Comparison of ENCODE assay signal across 11 cellular contexts in the genomic region with DNA sequence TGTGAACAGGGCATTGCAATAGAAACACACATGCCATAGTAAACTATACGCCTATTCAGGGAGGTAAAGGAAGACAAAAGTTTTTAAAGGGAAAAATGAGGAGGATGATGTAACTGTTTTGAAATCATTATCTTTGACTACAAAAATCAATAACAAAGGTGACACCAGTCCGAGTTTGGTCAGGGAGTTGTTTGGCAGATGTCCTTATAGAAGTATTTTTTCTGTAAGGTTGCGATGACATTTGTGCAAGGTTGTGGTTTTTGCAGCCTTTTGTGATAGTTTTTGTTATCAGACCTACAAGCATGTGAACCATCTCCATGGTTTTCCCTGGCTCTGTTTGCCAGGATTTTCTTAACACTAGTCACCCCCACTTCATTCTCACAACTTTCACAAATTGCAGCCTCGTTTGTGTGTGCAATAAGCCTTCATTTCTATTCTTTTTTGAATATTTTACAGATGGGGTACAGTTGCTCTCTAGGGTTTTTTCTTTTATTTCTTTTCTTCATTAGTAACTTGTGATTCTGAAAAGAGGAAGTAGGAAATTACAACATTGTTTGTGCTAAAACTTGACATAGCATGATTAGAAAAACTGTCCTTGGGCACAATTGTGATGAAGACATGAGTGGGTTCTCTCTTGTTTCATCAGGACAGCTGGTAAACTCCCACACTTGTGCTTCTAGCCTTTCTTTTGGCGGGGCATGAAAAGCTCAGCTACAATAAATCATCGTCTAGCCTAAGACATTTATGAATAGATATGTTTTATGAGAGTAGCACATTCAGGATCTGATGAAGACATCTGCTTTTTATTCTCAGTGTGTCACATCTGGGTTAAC.
DNase-seq lines count a peak whose midpoint lies in the region; ATAC-seq and FAIRE-seq lines count a peak whose summit lies in the region.
"Had no signal": no experiment of that assay in that cellular context is flagged by ENCODE, and none has a peak within 500 bp of the region (broad histone marks: within the 10 kb centered on the region; RNA-seq: fewer than 3 reads in every experiment).

No MANE protein-coding gene starts in this region.

- FAIRE-seq in colon (lab: Jason Lieb, UNC) = peak; percentile 5

- no peaks in the 10 kb centered on the region for H3K27me3 Mint-ChIP-seq in activated CD4-positive, alpha-beta memory T cell treated with anti-CD3 and anti-CD28 coated beads, Interleukin-2, amount 10 ng/mL, durations not matched to agents 7 days and 5 days
- H3K27me3 Mint-ChIP-seq: CD4-positive, CD25-positive, alpha-beta regulatory T cell; central memory CD8-positive, alpha-beta T cell had no signal

- no peaks in the 10 kb centered on the region for H3K9me3 ChIP-seq in BLaER1 treated with 17β-estradiol and CSF1 and Interleukin-3, amounts not matched to agents 10 nM and 100 nM (replicated peaks in 1 of 11)

- H3K4me1 Mint-ChIP-seq in activated CD4-positive, alpha-beta memory T cell treated with anti-CD3 and anti-CD28 coated beads, Interleukin-2, amount 10 ng/mL, durations not matched to agents 7 days and 5 days = no peaks in the 10 kb centered on the region
- H3K4me1 Mint-ChIP-seq: CD4-positive, CD25-positive, alpha-beta regulatory T cell; central memory CD8-positive, alpha-beta T cell had no signal

- H3K27ac Mint-ChIP-seq in activated CD4-positive, alpha-beta memory T cell treated with anti-CD3 and anti-CD28 coated beads, Interleukin-2, amount 10 ng/mL, durations not matched to agents 7 days and 5 days = no peak overlapping the region
- H3K27ac Mint-ChIP-seq: CD4-positive, CD25-positive, alpha-beta regulatory T cell had no signal

- POLR2A ChIA-PET in activated CD4-positive, alpha-beta memory T cell treated with anti-CD3 and anti-CD28 coated beads, Interleukin-2, amount 10 ng/mL, durations not matched to agents 7 days and 5 days (lab: Charles Lee) = no interaction called here

- H3K4me3 Mint-ChIP-seq in activated CD4-positive, alpha-beta memory T cell treated with anti-CD3 and anti-CD28 coated beads, Interleukin-2, amount 10 ng/mL, durations not matched to agents 7 days and 5 days = no peak overlapping the region
- H3K4me3 Mint-ChIP-seq: CD4-positive, CD25-positive, alpha-beta regulatory T cell; central memory CD8-positive, alpha-beta T cell had no signal

- no peaks in the 10 kb centered on the region for H4K20me1 ChIP-seq in BLaER1 treated with 17β-estradiol and CSF1 and Interleukin-3, amounts not matched to agents 10 nM and 100 nM

- CTCF ChIA-PET in activated CD4-positive, alpha-beta memory T cell treated with anti-CD3 and anti-CD28 coated beads, Interleukin-2, amount 10 ng/mL, durations not matched to agents 7 days and 5 days (lab: Charles Lee) = no interaction called here

- no peaks in the 10 kb centered on the region for H3K9me3 Mint-ChIP-seq in activated CD4-positive, alpha-beta memory T cell treated with anti-CD3 and anti-CD28 coated beads, Interleukin-2, amount 10 ng/mL, durations not matched to agents 7 days and 5 days
- H3K9me3 Mint-ChIP-seq: central memory CD8-positive, alpha-beta T cell had no signal

- peak overlapping the region in 9 of 11 experiments; percentile 20 to 76 (median 60); a peak in 17 of 22 replicates for H3K27ac ChIP-seq in BLaER1 treated with 17β-estradiol and CSF1 and Interleukin-3, amounts not matched to agents 10 nM and 100 nM

- peak; percentile 30 to 32 for DNase-seq in Kasumi-1 (lab: John Stamatoyannopoulos, UW)
- no peak for DNase-seq in activated CD4-positive, alpha-beta memory T cell treated with anti-CD3 and anti-CD28 coated beads, Interleukin-2, amount 10 ng/mL, durations not matched to agents 7 days and 5 days
- DNase-seq in activated naive CD4-positive, alpha-beta T cell treated with anti-CD3 and anti-CD28 coated beads, Interleukin-2, amount 50 U/mL, for 16 hours = no peak
- no peak for DNase-seq in activated effector memory CD4-positive, alpha-beta T cell treated with anti-CD3 and anti-CD28 coated beads, Interleukin-2, amount 50 U/mL, for 16 hours
- DNase-seq in pons (ENCODE audit: low spot score) = no peak
- DNase-seq: CD4-positive, CD25-positive, alpha-beta regulatory T cell; NCI-H2081 treated with DMSO at 0.1 percent for 48 hours had no signal

- peaks cover 6 to 16% (median 12%) of the 10 kb centered on the region in 10 experiments; a peak in 18 of 20 replicates for H3K4me1 ChIP-seq in BLaER1 treated with 17β-estradiol and CSF1 and Interleukin-3, amounts not matched to agents 10 nM and 100 nM

- H3K4me2 ChIP-seq in BLaER1 treated with 17β-estradiol and CSF1 and Interleukin-3, amounts not matched to agents 10 nM and 100 nM = peak overlapping the region; percentile 12 to 60 (median 37); a peak in 21 of 22 replicates

- peak overlapping the region in 1 of 11 experiments; percentile 3; a peak in 2 of 22 replicates for H3K9ac ChIP-seq in BLaER1 treated with 17β-estradiol and CSF1 and Interleukin-3, amounts not matched to agents 10 nM and 100 nM

- H3K27me3 ChIP-seq in BLaER1 treated with 17β-estradiol and CSF1 and Interleukin-3, amounts not matched to agents 10 nM and 100 nM = no peaks in the 10 kb centered on the region

- no peaks in the 10 kb centered on the region for H3K36me3 ChIP-seq in BLaER1 treated with 17β-estradiol and CSF1 and Interleukin-3, amounts not matched to agents 10 nM and 100 nM

- H3K36me3 Mint-ChIP-seq in activated CD4-positive, alpha-beta memory T cell treated with anti-CD3 and anti-CD28 coated beads, Interleukin-2, amount 10 ng/mL, durations not matched to agents 7 days and 5 days (ENCODE audit: low read depth) = no peaks in the 10 kb centered on the region
- H3K36me3 Mint-ChIP-seq: CD4-positive, CD25-positive, alpha-beta regulatory T cell had no signal

- ATAC-seq in GM21390 (IDR thresholded peaks at IDR 0.05; ENCODE audit: unreplicated experiment) = peak; percentile 83

- no peak overlapping the region for H3K4me3 ChIP-seq in BLaER1 treated with 17β-estradiol and CSF1 and Interleukin-3, amounts not matched to agents 10 nM and 100 nM

Comparison
In these comparisons a context has a peak if more than half of its experiments do, and no peak if none do; other contexts are left out.
1. DNase-seq: peak in Kasumi-1 (2 of 2); none in activated CD4-positive, alpha-beta memory T cell treated with anti-CD3 and anti-CD28 coated beads, Interleukin-2, amount 10 ng/mL, durations not matched to agents 7 days and 5 days (single experiment), activated naive CD4-positive, alpha-beta T cell treated with anti-CD3 and anti-CD28 coated beads, Interleukin-2, amount 50 U/mL, for 16 hours (single experiment), activated effector memory CD4-positive, alpha-beta T cell treated with anti-CD3 and anti-CD28 coated beads, Interleukin-2, amount 50 U/mL, for 16 hours (single experiment) and pons (single experiment).